Comparison of ENCODE assay signal across 11 cellular contexts in the genomic region with DNA sequence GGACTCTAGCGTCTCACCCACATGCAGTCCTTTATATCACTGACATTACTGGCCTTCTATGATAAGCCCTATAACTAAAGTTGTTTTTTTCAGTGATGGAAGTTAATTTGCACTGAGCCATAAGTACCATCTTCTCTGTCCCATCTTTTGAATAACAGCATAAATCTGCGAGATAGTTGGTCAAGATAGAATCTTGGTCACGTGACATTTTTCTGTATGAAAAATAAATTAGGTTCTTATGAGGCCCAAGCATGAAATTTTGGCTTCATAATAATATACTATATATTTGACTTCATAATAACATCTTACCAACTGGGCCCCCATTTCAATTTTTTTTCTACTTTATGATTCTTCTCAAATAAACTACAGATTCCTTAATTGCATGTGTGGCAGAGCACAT.
"Had no signal": no experiment of that assay in that cellular context is flagged by ENCODE, and none has a peak within 500 bp of the region (broad histone marks: within the 10 kb centered on the region; RNA-seq: fewer than 3 reads in every experiment).

No MANE protein-coding gene starts in this region.

- H3K9ac ChIP-seq: GM23248 had no signal

- H3K4me1 ChIP-seq: HAP-1 had no signal

- H3K9me3 ChIP-seq: HAP-1 had no signal

- H3K4me2 ChIP-seq: GM23338 had no signal

- H3K36me3 ChIP-seq: HAP-1 had no signal

- H3K4me3 ChIP-seq: GM23248, GM23338, HAP-1 had no signal

- ATAC-seq: GM23338, HCT116 had no signal

- H3K27ac ChIP-seq: GM23248 had no signal

- H2AFZ ChIP-seq: GM23248, GM23338 had no signal

- FAIRE-seq: H1, H54 had no signal

- DNase-seq: GM23248, GOT3, H7, H9, HCEC 1CT, HFFc6 had no signal
